In the genomic region with DNA sequence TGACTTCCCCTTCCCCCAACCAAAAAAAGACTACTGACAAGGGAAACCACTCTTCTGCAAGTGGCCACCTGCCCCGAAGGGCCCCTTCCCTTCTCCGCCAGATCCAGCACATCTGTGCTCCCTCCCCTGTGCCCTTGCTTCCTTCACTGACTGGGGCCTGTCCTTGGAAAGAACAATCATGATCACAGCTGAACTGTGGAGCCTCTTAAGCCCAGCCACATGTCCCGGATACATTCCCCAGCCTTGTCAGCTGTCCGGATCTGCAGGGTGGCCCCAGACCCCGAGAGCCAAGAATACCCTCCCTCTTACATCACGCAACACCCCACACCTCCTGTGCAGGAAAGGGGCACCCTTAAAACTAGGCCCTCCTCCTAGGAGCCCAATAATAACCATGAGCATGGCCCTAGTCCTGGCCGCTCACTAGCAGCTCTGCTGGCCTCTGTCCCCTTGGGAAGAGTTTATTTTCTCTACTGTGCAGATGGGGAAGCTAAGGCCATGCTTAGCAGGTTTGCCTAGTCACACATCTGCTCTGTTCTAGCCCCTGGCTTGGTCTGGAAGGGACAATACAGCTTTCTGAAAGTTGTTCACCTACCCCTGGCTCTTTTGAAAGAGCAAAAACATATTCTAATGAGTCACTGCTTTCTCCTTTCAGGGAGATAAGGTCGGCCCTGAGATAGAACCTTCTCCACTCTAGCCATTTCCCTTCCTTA, we compare ENCODE assay signal across 1 cellular context.
TF ChIP-seq lines count a peak whose summit lies in the region.

No MANE protein-coding gene starts in this region.

TF ChIP-seq in K562, 482 proteins besides CTCF, POLR2A, EP300 and RAD21 (continued from another document):
- TF ChIP-seq, protein P1, sequence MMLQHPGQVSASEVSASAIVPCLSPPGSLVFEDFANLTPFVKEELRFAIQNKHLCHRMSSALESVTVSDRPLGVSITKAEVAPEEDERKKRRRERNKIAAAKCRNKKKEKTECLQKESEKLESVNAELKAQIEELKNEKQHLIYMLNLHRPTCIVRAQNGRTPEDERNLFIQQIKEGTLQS (IDR thresholded peaks at IDR 0.05): peak; percentile 48; the same call in 1 of the 2 replicates
- TF ChIP-seq, protein P1 (CRISPR knock-in tag; conservative IDR thresholded peaks at IDR 0.05): no peak
- TF ChIP-seq ELF1 (tag; IDR thresholded peaks at IDR 0.05) (no peak), ZBTB7A (IDR thresholded peaks at IDR 0.05; ENCODE audit: borderline replicate concordance, control insufficient read depth, low read depth, low read length) (peak; percentile 25; the same call in 1 of the 2 replicates), NR1H2 (CRISPR knock-in tag; IDR thresholded peaks at IDR 0.05) (no peak), NCOA6 (IDR thresholded peaks at IDR 0.05) (no peak), ZNF212 (CRISPR knock-in tag; IDR thresholded peaks at IDR 0.05) (no peak), PHTF2 (CRISPR knock-in tag; IDR thresholded peaks at IDR 0.05) (no peak), HLTF (IDR thresholded peaks at IDR 0.05) (no peak), SIRT6 (IDR thresholded peaks at IDR 0.05; ENCODE audit: low read depth, low read length) (no peak), ZNF444 (CRISPR knock-in tag; IDR thresholded peaks at IDR 0.05) (no peak)
- TF ChIP-seq, protein P2, sequence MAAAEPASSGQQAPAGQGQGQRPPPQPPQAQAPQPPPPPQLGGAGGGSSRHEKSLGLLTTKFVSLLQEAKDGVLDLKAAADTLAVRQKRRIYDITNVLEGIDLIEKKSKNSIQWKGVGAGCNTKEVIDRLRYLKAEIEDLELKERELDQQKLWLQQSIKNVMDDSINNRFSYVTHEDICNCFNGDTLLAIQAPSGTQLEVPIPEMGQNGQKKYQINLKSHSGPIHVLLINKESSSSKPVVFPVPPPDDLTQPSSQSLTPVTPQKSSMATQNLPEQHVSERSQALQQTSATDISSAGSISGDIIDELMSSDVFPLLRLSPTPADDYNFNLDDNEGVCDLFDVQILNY (CRISPR knock-in tag; IDR thresholded peaks at IDR 0.05): no peak
- TF ChIP-seq, protein P3, sequence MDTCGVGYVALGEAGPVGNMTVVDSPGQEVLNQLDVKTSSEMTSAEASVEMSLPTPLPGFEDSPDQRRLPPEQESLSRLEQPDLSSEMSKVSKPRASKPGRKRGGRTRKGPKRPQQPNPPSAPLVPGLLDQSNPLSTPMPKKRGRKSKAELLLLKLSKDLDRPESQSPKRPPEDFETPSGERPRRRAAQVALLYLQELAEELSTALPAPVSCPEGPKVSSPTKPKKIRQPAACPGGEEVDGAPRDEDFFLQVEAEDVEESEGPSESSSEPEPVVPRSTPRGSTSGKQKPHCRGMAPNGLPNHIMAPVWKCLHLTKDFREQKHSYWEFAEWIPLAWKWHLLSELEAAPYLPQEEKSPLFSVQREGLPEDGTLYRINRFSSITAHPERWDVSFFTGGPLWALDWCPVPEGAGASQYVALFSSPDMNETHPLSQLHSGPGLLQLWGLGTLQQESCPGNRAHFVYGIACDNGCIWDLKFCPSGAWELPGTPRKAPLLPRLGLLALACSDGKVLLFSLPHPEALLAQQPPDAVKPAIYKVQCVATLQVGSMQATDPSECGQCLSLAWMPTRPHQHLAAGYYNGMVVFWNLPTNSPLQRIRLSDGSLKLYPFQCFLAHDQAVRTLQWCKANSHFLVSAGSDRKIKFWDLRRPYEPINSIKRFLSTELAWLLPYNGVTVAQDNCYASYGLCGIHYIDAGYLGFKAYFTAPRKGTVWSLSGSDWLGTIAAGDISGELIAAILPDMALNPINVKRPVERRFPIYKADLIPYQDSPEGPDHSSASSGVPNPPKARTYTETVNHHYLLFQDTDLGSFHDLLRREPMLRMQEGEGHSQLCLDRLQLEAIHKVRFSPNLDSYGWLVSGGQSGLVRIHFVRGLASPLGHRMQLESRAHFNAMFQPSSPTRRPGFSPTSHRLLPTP (IDR thresholded peaks at IDR 0.05; ENCODE audit: borderline replicate concordance, extremely low read depth, insufficient read length): no peak
- TF ChIP-seq, protein P4, sequence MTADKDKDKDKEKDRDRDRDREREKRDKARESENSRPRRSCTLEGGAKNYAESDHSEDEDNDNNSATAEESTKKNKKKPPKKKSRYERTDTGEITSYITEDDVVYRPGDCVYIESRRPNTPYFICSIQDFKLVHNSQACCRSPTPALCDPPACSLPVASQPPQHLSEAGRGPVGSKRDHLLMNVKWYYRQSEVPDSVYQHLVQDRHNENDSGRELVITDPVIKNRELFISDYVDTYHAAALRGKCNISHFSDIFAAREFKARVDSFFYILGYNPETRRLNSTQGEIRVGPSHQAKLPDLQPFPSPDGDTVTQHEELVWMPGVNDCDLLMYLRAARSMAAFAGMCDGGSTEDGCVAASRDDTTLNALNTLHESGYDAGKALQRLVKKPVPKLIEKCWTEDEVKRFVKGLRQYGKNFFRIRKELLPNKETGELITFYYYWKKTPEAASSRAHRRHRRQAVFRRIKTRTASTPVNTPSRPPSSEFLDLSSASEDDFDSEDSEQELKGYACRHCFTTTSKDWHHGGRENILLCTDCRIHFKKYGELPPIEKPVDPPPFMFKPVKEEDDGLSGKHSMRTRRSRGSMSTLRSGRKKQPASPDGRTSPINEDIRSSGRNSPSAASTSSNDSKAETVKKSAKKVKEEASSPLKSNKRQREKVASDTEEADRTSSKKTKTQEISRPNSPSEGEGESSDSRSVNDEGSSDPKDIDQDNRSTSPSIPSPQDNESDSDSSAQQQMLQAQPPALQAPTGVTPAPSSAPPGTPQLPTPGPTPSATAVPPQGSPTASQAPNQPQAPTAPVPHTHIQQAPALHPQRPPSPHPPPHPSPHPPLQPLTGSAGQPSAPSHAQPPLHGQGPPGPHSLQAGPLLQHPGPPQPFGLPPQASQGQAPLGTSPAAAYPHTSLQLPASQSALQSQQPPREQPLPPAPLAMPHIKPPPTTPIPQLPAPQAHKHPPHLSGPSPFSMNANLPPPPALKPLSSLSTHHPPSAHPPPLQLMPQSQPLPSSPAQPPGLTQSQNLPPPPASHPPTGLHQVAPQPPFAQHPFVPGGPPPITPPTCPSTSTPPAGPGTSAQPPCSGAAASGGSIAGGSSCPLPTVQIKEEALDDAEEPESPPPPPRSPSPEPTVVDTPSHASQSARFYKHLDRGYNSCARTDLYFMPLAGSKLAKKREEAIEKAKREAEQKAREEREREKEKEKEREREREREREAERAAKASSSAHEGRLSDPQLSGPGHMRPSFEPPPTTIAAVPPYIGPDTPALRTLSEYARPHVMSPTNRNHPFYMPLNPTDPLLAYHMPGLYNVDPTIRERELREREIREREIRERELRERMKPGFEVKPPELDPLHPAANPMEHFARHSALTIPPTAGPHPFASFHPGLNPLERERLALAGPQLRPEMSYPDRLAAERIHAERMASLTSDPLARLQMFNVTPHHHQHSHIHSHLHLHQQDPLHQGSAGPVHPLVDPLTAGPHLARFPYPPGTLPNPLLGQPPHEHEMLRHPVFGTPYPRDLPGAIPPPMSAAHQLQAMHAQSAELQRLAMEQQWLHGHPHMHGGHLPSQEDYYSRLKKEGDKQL (CRISPR knock-in tag; IDR thresholded peaks at IDR 0.05; ENCODE audit: borderline replicate concordance): no peak
- TF ChIP-seq, protein P5, sequence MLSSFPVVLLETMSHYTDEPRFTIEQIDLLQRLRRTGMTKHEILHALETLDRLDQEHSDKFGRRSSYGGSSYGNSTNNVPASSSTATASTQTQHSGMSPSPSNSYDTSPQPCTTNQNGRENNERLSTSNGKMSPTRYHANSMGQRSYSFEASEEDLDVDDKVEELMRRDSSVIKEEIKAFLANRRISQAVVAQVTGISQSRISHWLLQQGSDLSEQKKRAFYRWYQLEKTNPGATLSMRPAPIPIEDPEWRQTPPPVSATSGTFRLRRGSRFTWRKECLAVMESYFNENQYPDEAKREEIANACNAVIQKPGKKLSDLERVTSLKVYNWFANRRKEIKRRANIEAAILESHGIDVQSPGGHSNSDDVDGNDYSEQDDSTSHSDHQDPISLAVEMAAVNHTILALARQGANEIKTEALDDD (IDR thresholded peaks at IDR 0.05): 0 out of 2 replicates have a peak, but pooled peaks have one; percentile 32
- TF ChIP-seq, protein P6, sequence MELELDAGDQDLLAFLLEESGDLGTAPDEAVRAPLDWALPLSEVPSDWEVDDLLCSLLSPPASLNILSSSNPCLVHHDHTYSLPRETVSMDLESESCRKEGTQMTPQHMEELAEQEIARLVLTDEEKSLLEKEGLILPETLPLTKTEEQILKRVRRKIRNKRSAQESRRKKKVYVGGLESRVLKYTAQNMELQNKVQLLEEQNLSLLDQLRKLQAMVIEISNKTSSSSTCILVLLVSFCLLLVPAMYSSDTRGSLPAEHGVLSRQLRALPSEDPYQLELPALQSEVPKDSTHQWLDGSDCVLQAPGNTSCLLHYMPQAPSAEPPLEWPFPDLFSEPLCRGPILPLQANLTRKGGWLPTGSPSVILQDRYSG (tag; conservative IDR thresholded peaks at IDR 0.05; ENCODE audit: low read depth): no peak
- TF ChIP-seq, protein P7, sequence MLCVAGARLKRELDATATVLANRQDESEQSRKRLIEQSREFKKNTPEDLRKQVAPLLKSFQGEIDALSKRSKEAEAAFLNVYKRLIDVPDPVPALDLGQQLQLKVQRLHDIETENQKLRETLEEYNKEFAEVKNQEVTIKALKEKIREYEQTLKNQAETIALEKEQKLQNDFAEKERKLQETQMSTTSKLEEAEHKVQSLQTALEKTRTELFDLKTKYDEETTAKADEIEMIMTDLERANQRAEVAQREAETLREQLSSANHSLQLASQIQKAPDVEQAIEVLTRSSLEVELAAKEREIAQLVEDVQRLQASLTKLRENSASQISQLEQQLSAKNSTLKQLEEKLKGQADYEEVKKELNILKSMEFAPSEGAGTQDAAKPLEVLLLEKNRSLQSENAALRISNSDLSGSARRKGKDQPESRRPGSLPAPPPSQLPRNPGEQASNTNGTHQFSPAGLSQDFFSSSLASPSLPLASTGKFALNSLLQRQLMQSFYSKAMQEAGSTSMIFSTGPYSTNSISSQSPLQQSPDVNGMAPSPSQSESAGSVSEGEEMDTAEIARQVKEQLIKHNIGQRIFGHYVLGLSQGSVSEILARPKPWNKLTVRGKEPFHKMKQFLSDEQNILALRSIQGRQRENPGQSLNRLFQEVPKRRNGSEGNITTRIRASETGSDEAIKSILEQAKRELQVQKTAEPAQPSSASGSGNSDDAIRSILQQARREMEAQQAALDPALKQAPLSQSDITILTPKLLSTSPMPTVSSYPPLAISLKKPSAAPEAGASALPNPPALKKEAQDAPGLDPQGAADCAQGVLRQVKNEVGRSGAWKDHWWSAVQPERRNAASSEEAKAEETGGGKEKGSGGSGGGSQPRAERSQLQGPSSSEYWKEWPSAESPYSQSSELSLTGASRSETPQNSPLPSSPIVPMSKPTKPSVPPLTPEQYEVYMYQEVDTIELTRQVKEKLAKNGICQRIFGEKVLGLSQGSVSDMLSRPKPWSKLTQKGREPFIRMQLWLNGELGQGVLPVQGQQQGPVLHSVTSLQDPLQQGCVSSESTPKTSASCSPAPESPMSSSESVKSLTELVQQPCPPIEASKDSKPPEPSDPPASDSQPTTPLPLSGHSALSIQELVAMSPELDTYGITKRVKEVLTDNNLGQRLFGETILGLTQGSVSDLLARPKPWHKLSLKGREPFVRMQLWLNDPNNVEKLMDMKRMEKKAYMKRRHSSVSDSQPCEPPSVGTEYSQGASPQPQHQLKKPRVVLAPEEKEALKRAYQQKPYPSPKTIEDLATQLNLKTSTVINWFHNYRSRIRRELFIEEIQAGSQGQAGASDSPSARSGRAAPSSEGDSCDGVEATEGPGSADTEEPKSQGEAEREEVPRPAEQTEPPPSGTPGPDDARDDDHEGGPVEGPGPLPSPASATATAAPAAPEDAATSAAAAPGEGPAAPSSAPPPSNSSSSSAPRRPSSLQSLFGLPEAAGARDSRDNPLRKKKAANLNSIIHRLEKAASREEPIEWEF (CRISPR knock-in tag; IDR thresholded peaks at IDR 0.05): no peak
